Comparison of ENCODE assay signal across 9 cellular contexts in genomic region chr5:159972538-159973362, GRCh38. TPM values are rescaled to one million over a fixed set of nuclear protein-coding genes. Genes with fewer than 3 reads are reported as not detected.
DNase-seq lines count a peak whose midpoint lies in the region; ATAC-seq and TF ChIP-seq lines count a peak whose summit lies in the region.
"Had no signal": no experiment of that assay in that cellular context is flagged by ENCODE, and none has a peak within 500 bp of the region (broad histone marks: within the 10 kb centered on the region; RNA-seq: fewer than 3 reads in every experiment).

No MANE protein-coding gene starts in this region.

- no peak for ATAC-seq in activated naive CD8-positive, alpha-beta T cell treated with anti-CD3 and anti-CD28 coated beads, Interleukin-2, amount 10 ng/mL, durations not matched to agents 7 days and 5 days (ENCODE audit: low read depth)
- peak; percentile 46 for ATAC-seq in stimulated activated naive CD8-positive, alpha-beta T cell treated with anti-CD3 and anti-CD28 coated beads, Interleukin-15, amount 100 ng/mL, for 72 hours
- no peak for ATAC-seq in left lung

- peaks cover 55% of the 10 kb centered on the region for H3K27me3 Mint-ChIP-seq in activated naive CD4-positive, alpha-beta T cell treated with anti-CD3 and anti-CD28 coated beads for 36 hours (ENCODE audit: low read depth)
- peaks cover 51% of the 10 kb centered on the region for H3K27me3 Mint-ChIP-seq in activated naive CD8-positive, alpha-beta T cell treated with anti-CD3 and anti-CD28 coated beads, Interleukin-2, amount 10 ng/mL, durations not matched to agents 7 days and 5 days
- peaks cover 74% of the 10 kb centered on the region for H3K27me3 Mint-ChIP-seq in stimulated activated naive CD8-positive, alpha-beta T cell treated with anti-CD3 and anti-CD28 coated beads, Interleukin-15, amount 100 ng/mL, for 72 hours

- no peaks in the 10 kb centered on the region for H3K27me3 ChIP-seq in brain microvascular endothelial cell (replicated peaks)
- peaks cover 32 to 48% of the 10 kb centered on the region in 2 donors for H3K27me3 ChIP-seq in left lung

- H3K4me1 ChIP-seq in left lung: peaks cover 0 to 4% of the 10 kb centered on the region in 2 donors

- no peak overlapping the region for H3K27ac Mint-ChIP-seq in activated naive CD4-positive, alpha-beta T cell treated with anti-CD3 and anti-CD28 coated beads for 36 hours
- H3K27ac Mint-ChIP-seq in activated naive CD8-positive, alpha-beta T cell treated with anti-CD3 and anti-CD28 coated beads, Interleukin-2, amount 10 ng/mL, durations not matched to agents 7 days and 5 days: no peak overlapping the region
- H3K27ac Mint-ChIP-seq in stimulated activated naive CD8-positive, alpha-beta T cell treated with anti-CD3 and anti-CD28 coated beads, Interleukin-15, amount 100 ng/mL, for 72 hours: no peak overlapping the region

- intact Hi-C loops in activated naive CD4-positive, alpha-beta T cell treated with anti-CD3 and anti-CD28 coated beads for 36 hours (cut with micrococcal nuclease): no loop called here
- intact Hi-C loops in left lung (cut with DNase I): no loop called here

- H3K9me3 ChIP-seq in left lung: no peaks in the 10 kb centered on the region

- peaks cover 10% of the 10 kb centered on the region for H3K4me1 Mint-ChIP-seq in activated naive CD4-positive, alpha-beta T cell treated with anti-CD3 and anti-CD28 coated beads for 36 hours (ENCODE audit: low read depth)
- peaks cover 6% of the 10 kb centered on the region for H3K4me1 Mint-ChIP-seq in activated naive CD8-positive, alpha-beta T cell treated with anti-CD3 and anti-CD28 coated beads, Interleukin-2, amount 10 ng/mL, durations not matched to agents 7 days and 5 days
- peaks cover 11% of the 10 kb centered on the region for H3K4me1 Mint-ChIP-seq in stimulated activated naive CD8-positive, alpha-beta T cell treated with anti-CD3 and anti-CD28 coated beads, Interleukin-15, amount 100 ng/mL, for 72 hours

- CTCF ChIA-PET in activated naive CD4-positive, alpha-beta T cell treated with anti-CD3 and anti-CD28 coated beads for 36 hours (lab: Charles Lee): interaction anchor here (0.6 kb wide), 1 partner anchor 15 kb away, joined by 3 read pairs; no protein-coding TSS in a partner anchor

- H3K9me3 Mint-ChIP-seq in activated naive CD4-positive, alpha-beta T cell treated with anti-CD3 and anti-CD28 coated beads for 36 hours: no peaks in the 10 kb centered on the region
- no peaks in the 10 kb centered on the region for H3K9me3 Mint-ChIP-seq in activated naive CD8-positive, alpha-beta T cell treated with anti-CD3 and anti-CD28 coated beads, Interleukin-2, amount 10 ng/mL, durations not matched to agents 7 days and 5 days
- H3K9me3 Mint-ChIP-seq in stimulated activated naive CD8-positive, alpha-beta T cell treated with anti-CD3 and anti-CD28 coated beads, Interleukin-15, amount 100 ng/mL, for 72 hours: no peaks in the 10 kb centered on the region

- TF ChIP-seq CTCF in brain microvascular endothelial cell (IDR thresholded peaks at IDR 0.05; ENCODE audit: low read depth, low read length, missing control alignments): no peak
- TF ChIP-seq CTCF in left lung (IDR thresholded peaks at IDR 0.05): no peak

- in situ Hi-C loops in brain microvascular endothelial cell (cut with HindIII; ENCODE audit: low pct_ligation_motif_present, low sequenced_read_pairs): no loop called here

- H3K36me3 Mint-ChIP-seq in activated naive CD4-positive, alpha-beta T cell treated with anti-CD3 and anti-CD28 coated beads for 36 hours (ENCODE audit: low read depth): no peaks in the 10 kb centered on the region
- H3K36me3 Mint-ChIP-seq in activated naive CD8-positive, alpha-beta T cell treated with anti-CD3 and anti-CD28 coated beads, Interleukin-2, amount 10 ng/mL, durations not matched to agents 7 days and 5 days: no peaks in the 10 kb centered on the region

- H3K36me3 ChIP-seq in brain microvascular endothelial cell (replicated peaks) (no peaks in the 10 kb centered on the region), left lung (no peaks in the 10 kb centered on the region)

- H3K4me3 ChIP-seq in brain microvascular endothelial cell (ENCODE audit: low read depth, low read length): no peak overlapping the region
- no peak overlapping the region for H3K4me3 ChIP-seq in left lung

- DNase-seq in activated naive CD4-positive, alpha-beta T cell treated with anti-CD3 and anti-CD28 coated beads for 36 hours: no peak
- no peak for DNase-seq in activated naive CD4-positive, alpha-beta T cell treated with anti-CD3 and anti-CD28 coated beads, Interleukin-2, amount 50 U/mL, for 16 hours
- DNase-seq in activated naive CD8-positive, alpha-beta T cell treated with anti-CD3 and anti-CD28 coated beads, Interleukin-2, amount 10 ng/mL, durations not matched to agents 7 days and 5 days: no peak
- DNase-seq in iPS-NIHi7 (ENCODE audit: extremely low spot score) (peak; percentile 27), brain microvascular endothelial cell (no peak), left lung (no peak), HPDE6-E6E7 (ENCODE audit: extremely low spot score) (no peak)
- DNase-seq in stimulated activated naive CD8-positive, alpha-beta T cell treated with anti-CD3 and anti-CD28 coated beads, Interleukin-15, amount 100 ng/mL, for 72 hours: no peak
- DNase-seq: NCI-H1694 treated with DMSO at 0.1 percent for 48 hours had no signal

- H3K27ac ChIP-seq in brain microvascular endothelial cell (no peak overlapping the region), left lung (no peak overlapping the region)

- POLR2A ChIA-PET in activated naive CD8-positive, alpha-beta T cell treated with anti-CD3 and anti-CD28 coated beads, Interleukin-2, amount 10 ng/mL, durations not matched to agents 7 days and 5 days (lab: Charles Lee): no interaction called here

- H3K4me3 Mint-ChIP-seq in activated naive CD4-positive, alpha-beta T cell treated with anti-CD3 and anti-CD28 coated beads for 36 hours: peak overlapping the region; percentile 63
- peak overlapping the region; percentile 68 for H3K4me3 Mint-ChIP-seq in activated naive CD8-positive, alpha-beta T cell treated with anti-CD3 and anti-CD28 coated beads, Interleukin-2, amount 10 ng/mL, durations not matched to agents 7 days and 5 days
- H3K4me3 Mint-ChIP-seq in stimulated activated naive CD8-positive, alpha-beta T cell treated with anti-CD3 and anti-CD28 coated beads, Interleukin-15, amount 100 ng/mL, for 72 hours: peak overlapping the region; percentile 69 to 74

RNA-seq across cellular contexts. Expression of gene TTC1, which starts 36.2 kb away (rescaled TPM):
- total RNA-seq in activated naive CD4-positive, alpha-beta T cell treated with anti-CD3 and anti-CD28 coated beads for 36 hours: 10 to 100 TPM; 46.0 to 47.1 TPM
- 10 to 100 TPM; 42.0 to 44.0 TPM for total RNA-seq in activated naive CD8-positive, alpha-beta T cell treated with anti-CD3 and anti-CD28 coated beads, Interleukin-2, amount 10 ng/mL, durations not matched to agents 7 days and 5 days
- total RNA-seq in left lung: 10 to 100 TPM; 43.1 to 51.8 TPM

RNA-seq across cellular contexts. Expression of gene ADRA1B, which starts 56.5 kb away (rescaled TPM):
- total RNA-seq in activated naive CD4-positive, alpha-beta T cell treated with anti-CD3 and anti-CD28 coated beads for 36 hours: not detected
- not detected for total RNA-seq in activated naive CD8-positive, alpha-beta T cell treated with anti-CD3 and anti-CD28 coated beads, Interleukin-2, amount 10 ng/mL, durations not matched to agents 7 days and 5 days
- 1 to 10 TPM; 1.5 to 2.5 TPM for total RNA-seq in left lung
